Comparison of ENCODE assay signal across 34 cellular contexts in genomic region chr9:91917436-91917835, GRCh38. TPM values are rescaled to one million over a fixed set of nuclear protein-coding genes. Genes with fewer than 3 reads are reported as not detected.
"Had no signal": no experiment of that assay in that cellular context is flagged by ENCODE, and none has a peak within 500 bp of the region (broad histone marks: within the 10 kb centered on the region; RNA-seq: fewer than 3 reads in every experiment).

No MANE protein-coding gene starts in this region.

- ATAC-seq: activated CD4-positive, CD25-positive, alpha-beta regulatory T cell treated with anti-CD3 and anti-CD28 coated beads, Interleukin-2, amount 50 U/mL, for 24 hours; activated CD8-positive, alpha-beta T cell treated with anti-CD3 and anti-CD28 coated beads for 36 hours; activated naive CD8-positive, alpha-beta T cell treated with anti-CD3 and anti-CD28 coated beads, Interleukin-2, amount 50 U/mL, for 24 hours; activated T-cell treated with anti-CD3 and anti-CD28 coated beads, Interleukin-2, amount 50 U/mL, for 4 hours; gastroesophageal sphincter; T-cell had no signal

- H3K4me1 ChIP-seq: ascending aorta, breast epithelium had no signal

- H3K4me3 Mint-ChIP-seq: activated B cell treated with CpG ODN at 0.5 μM for 24 hours; activated CD8-positive, alpha-beta T cell treated with anti-CD3 and anti-CD28 coated beads for 36 hours; activated naive CD4-positive, alpha-beta T cell treated with anti-CD3 and anti-CD28 coated beads for 36 hours; activated naive CD4-positive, alpha-beta T cell treated with anti-CD3 and anti-CD28 coated beads, Interleukin-2, amount 50 U/mL, for 24 hours; activated naive CD8-positive, alpha-beta T cell treated with anti-CD3 and anti-CD28 coated beads for 36 hours; activated naive CD8-positive, alpha-beta T cell treated with anti-CD3 and anti-CD28 coated beads, Interleukin-2, amount 50 U/mL, for 24 hours; activated T-cell treated with anti-CD3 and anti-CD28 coated beads, Interleukin-2, amount 50 U/mL, for 4 hours; brain; central memory CD8-positive, alpha-beta T cell; dendritic cell treated with granulocyte-macrophage colony-stimulating factor and Interleukin-4, amounts not matched to agents 40 ng/mL and 50 ng/mL, for 4 days; T-cell; T-helper 1 cell treated with Interleukin-12 subunit alpha and Interleukin-12 subunit beta and Interleukin-4 antibody, amounts not matched to agents 30 μg/mL and 1 μg/mL, for 36 hours; T-helper 2 cell treated with Interferon-gamma antibody and Interleukin-4, amounts not matched to agents 5 μg/mL and 100 μg/mL, for 36 hours had no signal

- H3K27ac ChIP-seq: adrenal gland, ascending aorta, breast epithelium, coronary artery, dorsolateral prefrontal cortex, esophagus squamous epithelium, gastroesophageal sphincter, WERI-Rb-1 had no signal

- H3K36me3 Mint-ChIP-seq: activated naive CD4-positive, alpha-beta T cell treated with anti-CD3 and anti-CD28 coated beads, Interleukin-2, amount 50 U/mL, for 24 hours; activated naive CD8-positive, alpha-beta T cell treated with anti-CD3 and anti-CD28 coated beads for 36 hours; brain; T-cell had no signal

- H3K27ac Mint-ChIP-seq: activated B cell treated with CpG ODN at 0.5 μM for 24 hours; activated CD8-positive, alpha-beta T cell treated with anti-CD3 and anti-CD28 coated beads for 36 hours; activated naive CD4-positive, alpha-beta T cell treated with anti-CD3 and anti-CD28 coated beads for 36 hours; activated naive CD4-positive, alpha-beta T cell treated with anti-CD3 and anti-CD28 coated beads, Interleukin-2, amount 50 U/mL, for 24 hours; activated naive CD8-positive, alpha-beta T cell treated with anti-CD3 and anti-CD28 coated beads for 36 hours; activated naive CD8-positive, alpha-beta T cell treated with anti-CD3 and anti-CD28 coated beads, Interleukin-2, amount 50 U/mL, for 24 hours; activated T-helper 2 cell treated with anti-CD3 and anti-CD28 coated beads, Interferon-gamma antibody, Interleukin-2, Interleukin-4, amounts not matched to agents 10 μg/mL and 5 μg/mL and 100 μg/mL, durations not matched to agents 14 hours and 24 hours and 36 hours; brain; dendritic cell treated with granulocyte-macrophage colony-stimulating factor and Interleukin-4, amounts not matched to agents 40 ng/mL and 50 ng/mL, for 4 days; T-cell; T-helper 1 cell treated with Interleukin-12 subunit alpha and Interleukin-12 subunit beta and Interleukin-4 antibody, amounts not matched to agents 30 μg/mL and 1 μg/mL, for 36 hours; T-helper 2 cell treated with Interferon-gamma antibody and Interleukin-4, amounts not matched to agents 5 μg/mL and 100 μg/mL, for 36 hours had no signal

- H3K9me3 Mint-ChIP-seq: activated B cell treated with CpG ODN at 0.5 μM for 24 hours; activated CD8-positive, alpha-beta T cell treated with anti-CD3 and anti-CD28 coated beads for 36 hours; activated naive CD4-positive, alpha-beta T cell treated with anti-CD3 and anti-CD28 coated beads for 36 hours; activated naive CD4-positive, alpha-beta T cell treated with anti-CD3 and anti-CD28 coated beads, Interleukin-2, amount 50 U/mL, for 24 hours; activated naive CD8-positive, alpha-beta T cell treated with anti-CD3 and anti-CD28 coated beads for 36 hours; activated naive CD8-positive, alpha-beta T cell treated with anti-CD3 and anti-CD28 coated beads, Interleukin-2, amount 50 U/mL, for 24 hours; activated T-cell treated with anti-CD3 and anti-CD28 coated beads, Interleukin-2, amount 50 U/mL, for 4 hours; activated T-helper 2 cell treated with anti-CD3 and anti-CD28 coated beads, Interferon-gamma antibody, Interleukin-2, Interleukin-4, amounts not matched to agents 10 μg/mL and 5 μg/mL and 100 μg/mL, durations not matched to agents 14 hours and 24 hours and 36 hours; central memory CD8-positive, alpha-beta T cell; dendritic cell treated with granulocyte-macrophage colony-stimulating factor and Interleukin-4, amounts not matched to agents 40 ng/mL and 50 ng/mL, for 4 days; T-cell; T-helper 1 cell treated with Interleukin-12 subunit alpha and Interleukin-12 subunit beta and Interleukin-4 antibody, amounts not matched to agents 30 μg/mL and 1 μg/mL, for 36 hours; T-helper 2 cell treated with Interferon-gamma antibody and Interleukin-4, amounts not matched to agents 5 μg/mL and 100 μg/mL, for 36 hours had no signal

- H3K4me3 ChIP-seq: adrenal gland, ascending aorta, breast epithelium, coronary artery, dorsolateral prefrontal cortex, esophagus squamous epithelium, gastroesophageal sphincter had no signal

- DNase-seq: activated B cell treated with CpG ODN at 0.5 μM for 24 hours; activated CD4-positive, alpha-beta T cell treated with anti-CD3 and anti-CD28 coated beads for 48 hours; activated CD4-positive, alpha-beta T cell treated with anti-CD3 and anti-CD28 coated beads, Interleukin-2, amount 50 U/mL, for 1 hour; activated CD4-positive, alpha-beta T cell treated with anti-CD3 and anti-CD28 coated beads, Interleukin-2, amount 50 U/mL, for 48 hours; activated CD8-positive, alpha-beta memory T cell treated with anti-CD3 and anti-CD28 coated beads for 24 hours; activated CD8-positive, alpha-beta T cell treated with anti-CD3 and anti-CD28 coated beads for 36 hours; activated effector memory CD4-positive, alpha-beta T cell treated with anti-CD3 and anti-CD28 coated beads, Interleukin-2, amount 50 U/mL, for 16 hours; activated naive CD4-positive, alpha-beta T cell treated with anti-CD3 and anti-CD28 coated beads for 36 hours; activated naive CD8-positive, alpha-beta T cell treated with anti-CD3 and anti-CD28 coated beads for 36 hours; activated naive CD8-positive, alpha-beta T cell treated with anti-CD3 and anti-CD28 coated beads, Interleukin-2, amount 50 U/mL, for 24 hours; activated T-cell treated with anti-CD3 and anti-CD28 coated beads, Interleukin-2, amount 50 U/mL, for 4 hours; amygdala; dorsolateral prefrontal cortex; effector memory CD4-positive, alpha-beta T cell; erythroblast; esophagus squamous epithelium; foreskin melanocyte; SW 1271; T-cell; T1000; WERI-Rb-1 had no signal

- H3K27me3 ChIP-seq: adrenal gland, ascending aorta, breast epithelium, gastroesophageal sphincter had no signal

- H3K4me1 Mint-ChIP-seq: activated B cell treated with CpG ODN at 0.5 μM for 24 hours; activated naive CD4-positive, alpha-beta T cell treated with anti-CD3 and anti-CD28 coated beads, Interleukin-2, amount 50 U/mL, for 24 hours; activated naive CD8-positive, alpha-beta T cell treated with anti-CD3 and anti-CD28 coated beads for 36 hours; activated naive CD8-positive, alpha-beta T cell treated with anti-CD3 and anti-CD28 coated beads, Interleukin-2, amount 50 U/mL, for 24 hours; central memory CD8-positive, alpha-beta T cell; T-cell had no signal

- H3K9me3 ChIP-seq: adrenal gland, ascending aorta, breast epithelium, esophagus squamous epithelium, gastroesophageal sphincter had no signal

- H3K36me3 ChIP-seq: adrenal gland, ascending aorta, breast epithelium, esophagus squamous epithelium, gastroesophageal sphincter, WERI-Rb-1 had no signal

RNA-seq across cellular contexts. Expression of gene ROR2, which starts 32.6 kb away (rescaled TPM):
- total RNA-seq: activated B cell treated with CpG ODN at 0.5 μM for 24 hours; activated CD8-positive, alpha-beta T cell treated with anti-CD3 and anti-CD28 coated beads for 36 hours; activated naive CD4-positive, alpha-beta T cell treated with anti-CD3 and anti-CD28 coated beads for 36 hours; activated naive CD8-positive, alpha-beta T cell treated with anti-CD3 and anti-CD28 coated beads for 36 hours; activated T-helper 2 cell treated with anti-CD3 and anti-CD28 coated beads, Interferon-gamma antibody, Interleukin-2, Interleukin-4, amounts not matched to agents 10 μg/mL and 5 μg/mL and 100 μg/mL, durations not matched to agents 14 hours and 24 hours and 36 hours had no signal
